ENCODE assay signal across 1 cellular context in the genomic region with DNA sequence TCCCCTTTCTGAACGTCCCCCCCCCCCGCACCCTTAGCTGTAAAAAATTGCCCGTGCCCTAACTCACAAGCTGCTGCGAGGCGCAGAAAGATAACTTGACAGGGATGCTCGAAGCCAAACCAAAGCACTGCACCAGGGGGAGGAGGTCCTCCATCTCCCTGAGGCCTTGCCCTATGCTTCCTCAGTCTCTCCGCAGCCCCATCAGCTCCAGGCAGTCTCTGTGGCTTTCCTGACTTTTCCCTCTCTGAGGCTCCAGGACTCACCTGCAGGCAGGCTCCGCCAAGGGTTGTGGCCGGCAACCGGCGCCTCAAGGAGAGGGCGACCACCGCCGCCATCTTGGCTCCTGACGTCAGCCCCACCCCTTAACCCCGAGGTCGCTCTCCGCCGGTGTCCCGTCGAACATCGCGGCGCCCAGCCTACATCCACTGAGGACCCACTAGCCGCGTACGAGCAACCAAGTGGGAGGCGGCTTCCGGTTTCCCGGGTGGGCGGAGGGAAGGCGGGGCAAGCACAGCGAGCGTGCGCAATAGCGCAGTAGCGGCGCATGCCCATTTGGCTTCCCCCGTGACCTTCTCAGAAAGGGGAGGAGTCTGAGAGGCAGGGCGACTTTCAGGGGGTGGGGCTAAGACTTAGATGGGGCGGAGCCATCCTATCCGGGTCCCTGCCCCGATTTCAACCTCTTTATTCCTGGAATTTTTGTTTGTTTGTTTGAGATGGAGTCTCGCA.
A peak's percentile ranks its signal among the peaks of the same experiment; 100 is the strongest.
TF ChIP-seq lines count a peak whose summit lies in the region.

TSS of gene SDHB (minus strand) at position 348 of the 726 bp plus-strand sequence. CDS start at position 335, 13 bp downstream.

TF ChIP-seq in K562, 482 proteins besides CTCF, POLR2A, EP300 and RAD21 (continued from another document and continues in another):
- TF ChIP-seq PKNOX1 (IDR thresholded peaks at IDR 0.05) (peak; percentile 83), NR2C1 (IDR thresholded peaks at IDR 0.05) (peak; percentile 95), NR2C1 (tag; IDR thresholded peaks at IDR 0.05) (peak; percentile 97), KAT7 (CRISPR knock-in tag; IDR thresholded peaks at IDR 0.05; ENCODE audit: borderline replicate concordance) (no peak), ZNF282 (CRISPR knock-in tag; IDR thresholded peaks at IDR 0.05) (no peak), FOXK1 (CRISPR knock-in tag; IDR thresholded peaks at IDR 0.05; ENCODE audit: borderline replicate concordance) (peak; percentile 66; the same call in 1 of the 2 replicates), CBX2 (IDR thresholded peaks at IDR 0.05; ENCODE audit: insufficient read depth, low read length, poor library complexity, severe bottlenecking) (no peak), CREB1 (IDR thresholded peaks at IDR 0.05) (peak; percentile 80), CREB1 (CRISPR knock-in tag; IDR thresholded peaks at IDR 0.05) (peak; percentile 92), TCF7 (IDR thresholded peaks at IDR 0.05; ENCODE audit: borderline replicate concordance) (no peak), MCM5 (IDR thresholded peaks at IDR 0.05; ENCODE audit: low read depth) (no peak), EWSR1 (IDR thresholded peaks at IDR 0.05; ENCODE audit: borderline replicate concordance, low read depth, partially characterized antibody) (no peak), NCOA1 (IDR thresholded peaks at IDR 0.05; ENCODE audit: low read depth) (no peak), CXXC5 (CRISPR knock-in tag; IDR thresholded peaks at IDR 0.05) (peak; percentile 96), CBX3 (IDR thresholded peaks at IDR 0.05; ENCODE audit: borderline replicate concordance in 1 of 2, low read length in 2 of 2) (peak in 1 of 2 experiments; percentile 41; a peak in 1 of 3 replicates), PML (IDR thresholded peaks at IDR 0.05; ENCODE audit: low read length) (no peak), GABPA (tag; conservative IDR thresholded peaks at IDR 0.05; ENCODE audit: low read depth) (peak; percentile 93), NFXL1 (CRISPR knock-in tag; IDR thresholded peaks at IDR 0.05) (no peak), CEBPG (CRISPR knock-in tag; IDR thresholded peaks at IDR 0.05) (0 out of 2 replicates have a peak, but pooled peaks have one; percentile 24), CEBPG (tag; conservative IDR thresholded peaks at IDR 0.05 in 1 of 2, IDR thresholded peaks at IDR 0.05 in 1 of 2) (no peak), KLF6 (CRISPR knock-in tag; IDR thresholded peaks at IDR 0.05; ENCODE audit: borderline replicate concordance) (no peak), ZNF277 (CRISPR knock-in tag; IDR thresholded peaks at IDR 0.05; ENCODE audit: borderline replicate concordance) (no peak), SMAD3 (CRISPR knock-in tag; conservative IDR thresholded peaks at IDR 0.05) (no peak), THRB (CRISPR knock-in tag; conservative IDR thresholded peaks at IDR 0.05) (no peak), ZBTB8A (IDR thresholded peaks at IDR 0.05; ENCODE audit: partially characterized antibody) (no peak), ZNF175 (CRISPR knock-in tag; IDR thresholded peaks at IDR 0.05; ENCODE audit: low read depth) (no peak), ASH1L (IDR thresholded peaks at IDR 0.05; ENCODE audit: borderline replicate concordance, low read depth, partially characterized antibody) (no peak), RB1 (IDR thresholded peaks at IDR 0.05; ENCODE audit: low read depth) (peak; percentile 82), ZNF445 (CRISPR knock-in tag; IDR thresholded peaks at IDR 0.05; ENCODE audit: low read depth) (no peak), ZBTB11 (CRISPR knock-in tag; IDR thresholded peaks at IDR 0.05) (peak in 2 of 3 experiments; percentile 36 to 59; a peak in 3 of 6 replicates), BCOR (IDR thresholded peaks at IDR 0.05) (no peak), HDAC6 (IDR thresholded peaks at IDR 0.05; ENCODE audit: low read depth, low read length) (no peak), GABPB1 (CRISPR knock-in tag; IDR thresholded peaks at IDR 0.05) (peak; percentile 94), DDX20 (tag; IDR thresholded peaks at IDR 0.05; ENCODE audit: low read depth) (no peak), JUN (IDR thresholded peaks at IDR 0.05; ENCODE audit: borderline replicate concordance, low read depth, low read length) (peak; percentile 39; the same call in 1 of the 2 replicates), JUN (CRISPR knock-in tag; IDR thresholded peaks at IDR 0.05; ENCODE audit: borderline replicate concordance) (0 out of 2 replicates have a peak, but pooled peaks have one; percentile 35)
- TF ChIP-seq, protein P1, sequence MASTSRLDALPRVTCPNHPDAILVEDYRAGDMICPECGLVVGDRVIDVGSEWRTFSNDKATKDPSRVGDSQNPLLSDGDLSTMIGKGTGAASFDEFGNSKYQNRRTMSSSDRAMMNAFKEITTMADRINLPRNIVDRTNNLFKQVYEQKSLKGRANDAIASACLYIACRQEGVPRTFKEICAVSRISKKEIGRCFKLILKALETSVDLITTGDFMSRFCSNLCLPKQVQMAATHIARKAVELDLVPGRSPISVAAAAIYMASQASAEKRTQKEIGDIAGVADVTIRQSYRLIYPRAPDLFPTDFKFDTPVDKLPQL (IDR thresholded peaks at IDR 0.05; ENCODE audit: extremely low read depth, insufficient read length) = no peak
- TF ChIP-seq, protein P2, sequence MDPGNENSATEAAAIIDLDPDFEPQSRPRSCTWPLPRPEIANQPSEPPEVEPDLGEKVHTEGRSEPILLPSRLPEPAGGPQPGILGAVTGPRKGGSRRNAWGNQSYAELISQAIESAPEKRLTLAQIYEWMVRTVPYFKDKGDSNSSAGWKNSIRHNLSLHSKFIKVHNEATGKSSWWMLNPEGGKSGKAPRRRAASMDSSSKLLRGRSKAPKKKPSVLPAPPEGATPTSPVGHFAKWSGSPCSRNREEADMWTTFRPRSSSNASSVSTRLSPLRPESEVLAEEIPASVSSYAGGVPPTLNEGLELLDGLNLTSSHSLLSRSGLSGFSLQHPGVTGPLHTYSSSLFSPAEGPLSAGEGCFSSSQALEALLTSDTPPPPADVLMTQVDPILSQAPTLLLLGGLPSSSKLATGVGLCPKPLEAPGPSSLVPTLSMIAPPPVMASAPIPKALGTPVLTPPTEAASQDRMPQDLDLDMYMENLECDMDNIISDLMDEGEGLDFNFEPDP (CRISPR knock-in tag; IDR thresholded peaks at IDR 0.05) = no peak
- TF ChIP-seq, protein P3, sequence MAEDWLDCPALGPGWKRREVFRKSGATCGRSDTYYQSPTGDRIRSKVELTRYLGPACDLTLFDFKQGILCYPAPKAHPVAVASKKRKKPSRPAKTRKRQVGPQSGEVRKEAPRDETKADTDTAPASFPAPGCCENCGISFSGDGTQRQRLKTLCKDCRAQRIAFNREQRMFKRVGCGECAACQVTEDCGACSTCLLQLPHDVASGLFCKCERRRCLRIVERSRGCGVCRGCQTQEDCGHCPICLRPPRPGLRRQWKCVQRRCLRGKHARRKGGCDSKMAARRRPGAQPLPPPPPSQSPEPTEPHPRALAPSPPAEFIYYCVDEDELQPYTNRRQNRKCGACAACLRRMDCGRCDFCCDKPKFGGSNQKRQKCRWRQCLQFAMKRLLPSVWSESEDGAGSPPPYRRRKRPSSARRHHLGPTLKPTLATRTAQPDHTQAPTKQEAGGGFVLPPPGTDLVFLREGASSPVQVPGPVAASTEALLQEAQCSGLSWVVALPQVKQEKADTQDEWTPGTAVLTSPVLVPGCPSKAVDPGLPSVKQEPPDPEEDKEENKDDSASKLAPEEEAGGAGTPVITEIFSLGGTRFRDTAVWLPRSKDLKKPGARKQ (CRISPR knock-in tag; IDR thresholded peaks at IDR 0.05) = no peak
- TF ChIP-seq, protein P4, sequence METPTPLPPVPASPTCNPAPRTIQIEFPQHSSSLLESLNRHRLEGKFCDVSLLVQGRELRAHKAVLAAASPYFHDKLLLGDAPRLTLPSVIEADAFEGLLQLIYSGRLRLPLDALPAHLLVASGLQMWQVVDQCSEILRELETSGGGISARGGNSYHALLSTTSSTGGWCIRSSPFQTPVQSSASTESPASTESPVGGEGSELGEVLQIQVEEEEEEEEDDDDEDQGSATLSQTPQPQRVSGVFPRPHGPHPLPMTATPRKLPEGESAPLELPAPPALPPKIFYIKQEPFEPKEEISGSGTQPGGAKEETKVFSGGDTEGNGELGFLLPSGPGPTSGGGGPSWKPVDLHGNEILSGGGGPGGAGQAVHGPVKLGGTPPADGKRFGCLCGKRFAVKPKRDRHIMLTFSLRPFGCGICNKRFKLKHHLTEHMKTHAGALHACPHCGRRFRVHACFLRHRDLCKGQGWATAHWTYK (CRISPR knock-in tag; IDR thresholded peaks at IDR 0.05) = peak; percentile 50; the same call in 1 of the 2 replicates
- TF ChIP-seq, protein P5, sequence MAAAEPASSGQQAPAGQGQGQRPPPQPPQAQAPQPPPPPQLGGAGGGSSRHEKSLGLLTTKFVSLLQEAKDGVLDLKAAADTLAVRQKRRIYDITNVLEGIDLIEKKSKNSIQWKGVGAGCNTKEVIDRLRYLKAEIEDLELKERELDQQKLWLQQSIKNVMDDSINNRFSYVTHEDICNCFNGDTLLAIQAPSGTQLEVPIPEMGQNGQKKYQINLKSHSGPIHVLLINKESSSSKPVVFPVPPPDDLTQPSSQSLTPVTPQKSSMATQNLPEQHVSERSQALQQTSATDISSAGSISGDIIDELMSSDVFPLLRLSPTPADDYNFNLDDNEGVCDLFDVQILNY (CRISPR knock-in tag; IDR thresholded peaks at IDR 0.05) = no peak
- TF ChIP-seq, protein P6, sequence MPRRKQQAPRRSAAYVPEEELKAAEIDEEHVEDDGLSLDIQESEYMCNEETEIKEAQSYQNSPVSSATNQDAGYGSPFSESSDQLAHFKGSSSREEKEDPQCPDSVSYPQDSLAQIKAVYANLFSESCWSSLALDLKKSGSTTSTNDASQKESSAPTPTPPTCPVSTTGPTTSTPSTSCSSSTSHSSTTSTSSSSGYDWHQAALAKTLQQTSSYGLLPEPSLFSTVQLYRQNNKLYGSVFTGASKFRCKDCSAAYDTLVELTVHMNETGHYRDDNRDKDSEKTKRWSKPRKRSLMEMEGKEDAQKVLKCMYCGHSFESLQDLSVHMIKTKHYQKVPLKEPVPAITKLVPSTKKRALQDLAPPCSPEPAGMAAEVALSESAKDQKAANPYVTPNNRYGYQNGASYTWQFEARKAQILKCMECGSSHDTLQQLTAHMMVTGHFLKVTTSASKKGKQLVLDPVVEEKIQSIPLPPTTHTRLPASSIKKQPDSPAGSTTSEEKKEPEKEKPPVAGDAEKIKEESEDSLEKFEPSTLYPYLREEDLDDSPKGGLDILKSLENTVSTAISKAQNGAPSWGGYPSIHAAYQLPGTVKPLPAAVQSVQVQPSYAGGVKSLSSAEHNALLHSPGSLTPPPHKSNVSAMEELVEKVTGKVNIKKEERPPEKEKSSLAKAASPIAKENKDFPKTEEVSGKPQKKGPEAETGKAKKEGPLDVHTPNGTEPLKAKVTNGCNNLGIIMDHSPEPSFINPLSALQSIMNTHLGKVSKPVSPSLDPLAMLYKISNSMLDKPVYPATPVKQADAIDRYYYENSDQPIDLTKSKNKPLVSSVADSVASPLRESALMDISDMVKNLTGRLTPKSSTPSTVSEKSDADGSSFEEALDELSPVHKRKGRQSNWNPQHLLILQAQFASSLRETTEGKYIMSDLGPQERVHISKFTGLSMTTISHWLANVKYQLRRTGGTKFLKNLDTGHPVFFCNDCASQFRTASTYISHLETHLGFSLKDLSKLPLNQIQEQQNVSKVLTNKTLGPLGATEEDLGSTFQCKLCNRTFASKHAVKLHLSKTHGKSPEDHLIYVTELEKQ (CRISPR knock-in tag; IDR thresholded peaks at IDR 0.05) = no peak
